In the genomic region with DNA sequence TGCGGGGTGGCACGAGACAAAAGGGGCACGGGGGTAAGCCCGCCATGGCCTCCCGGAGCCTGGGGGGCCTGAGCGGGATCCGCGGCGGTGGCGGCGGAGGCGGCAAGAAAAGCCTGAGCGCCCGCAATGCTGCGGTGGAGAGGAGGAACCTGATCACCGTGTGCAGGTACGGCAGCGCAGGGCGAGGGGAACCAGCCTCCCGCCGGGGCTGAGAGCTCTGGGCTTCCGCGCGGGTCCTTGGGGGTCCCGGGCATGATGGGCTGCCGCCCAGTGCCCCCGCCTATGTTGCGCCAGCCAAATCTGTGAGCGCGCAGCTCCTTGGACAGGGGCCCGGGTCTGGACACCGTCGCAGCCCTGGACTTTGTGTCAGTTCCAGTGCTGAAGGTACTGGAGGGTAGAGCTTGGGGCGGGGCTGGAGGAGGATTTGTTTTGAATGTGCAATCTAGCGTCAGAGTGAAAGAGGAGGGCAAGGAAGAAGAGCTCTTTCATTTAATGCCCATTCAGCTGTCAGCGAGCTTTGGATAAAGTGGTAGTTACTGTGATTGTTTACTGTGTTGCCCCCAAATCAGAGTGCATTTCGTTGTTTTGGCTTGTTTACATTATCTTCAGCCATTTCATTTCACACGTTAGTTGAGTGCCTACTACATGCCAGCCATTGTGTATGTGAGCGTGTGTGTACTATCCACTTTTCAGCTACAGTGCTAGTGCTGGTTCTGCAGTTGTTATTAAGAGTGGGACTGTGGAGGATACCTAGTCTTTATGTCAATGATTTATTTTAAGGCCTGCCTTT, we compare ENCODE assay signal across 8 cellular contexts. TPM values are rescaled to one million over a fixed set of nuclear protein-coding genes. Genes with fewer than 3 reads are reported as not detected.
DNase-seq lines count a peak whose midpoint lies in the region; ATAC-seq and TF ChIP-seq lines count a peak whose summit lies in the region.

No MANE protein-coding gene starts in this region.

- H3K4me3 ChIP-seq in BE2C (ENCODE audit: low read depth, low read length) (peak overlapping the region; percentile 81), skeletal muscle tissue (ENCODE audit: low read length in 3 of 3) (peak overlapping the region; percentile 60 to 82 (median 79))

- H3K9ac ChIP-seq in skeletal muscle tissue (ENCODE audit: low read depth in 1 of 3, low read length in 3 of 3): peak overlapping the region; percentile 33 to 73 (median 64)

- ATAC-seq in HG03280 (IDR thresholded peaks at IDR 0.05; ENCODE audit: unreplicated experiment) (peak; percentile 31), T-helper 17 cell (peak; percentile 30)

- no peaks in the 10 kb centered on the region for H3K9me3 ChIP-seq in BE2C
- no peaks in the 10 kb centered on the region for H3K9me3 ChIP-seq in T-helper 17 cell (ENCODE audit: control insufficient read depth, low read length, poor library complexity, severe bottlenecking)
- no peaks in the 10 kb centered on the region for H3K9me3 ChIP-seq in skeletal muscle tissue (ENCODE audit: control insufficient read depth in 3 of 3, low read length in 3 of 3)

- H3K27me3 ChIP-seq in BE2C (no peaks in the 10 kb centered on the region), skeletal muscle tissue (ENCODE audit: control insufficient read depth in 3 of 3, insufficient read depth in 3 of 3, low read length in 3 of 3) (no peaks in the 10 kb centered on the region)

- H3K4me1 ChIP-seq in BE2C (no peaks in the 10 kb centered on the region), skeletal muscle tissue (ENCODE audit: control insufficient read depth in 3 of 3, insufficient read depth in 3 of 3, low read length in 3 of 3) (peaks cover 6 to 19% (median 8%) of the 10 kb centered on the region in 3 donors)

- peak overlapping the region; percentile 57 for H3K27ac Mint-ChIP-seq in T-helper 17 cell

- H3K27me3 Mint-ChIP-seq in T-helper 17 cell: no peaks in the 10 kb centered on the region

- peak overlapping the region; percentile 92 for H3K4me3 Mint-ChIP-seq in T-helper 17 cell

- H3K4me1 Mint-ChIP-seq in T-helper 17 cell: peaks cover 12% of the 10 kb centered on the region

- no peak for TF ChIP-seq CTCF in BE2C (IDR thresholded peaks at IDR 0.05; ENCODE audit: low read depth, low read length)

- H3K27ac ChIP-seq in skeletal muscle tissue (ENCODE audit: low read depth, low read length): no peak overlapping the region

- DNase-seq in BE2C: peak; percentile 43
- DNase-seq in T-helper 17 cell: peak in 2 of 3 donors; percentile 11 to 13
- peak; percentile 23 for DNase-seq in central memory CD4-positive, alpha-beta T cell
- peak; percentile 29 for DNase-seq in iris pigment epithelial cell (ENCODE audit: low read depth)
- no peak for DNase-seq in KG1 (lab: John Stamatoyannopoulos, UW)
- no peak for DNase-seq in NCI-H1436 treated with DMSO at 0.1 percent for 48 hours (lab: John Stamatoyannopoulos, UW)

- H3K36me3 Mint-ChIP-seq in T-helper 17 cell (ENCODE audit: low read depth): no peaks in the 10 kb centered on the region

- H3K36me3 ChIP-seq in BE2C: no peaks in the 10 kb centered on the region
- no peaks in the 10 kb centered on the region for H3K36me3 ChIP-seq in skeletal muscle tissue (ENCODE audit: control insufficient read depth in 3 of 3, insufficient read depth in 3 of 3, low read length in 3 of 3)

RNA-seq across cellular contexts. Expression of gene RUNDC3B, which starts 0.8 kb away (rescaled TPM):
- polyA plus RNA-seq in BE2C (2012; ENCODE audit: insufficient read depth, insufficient read length, low read depth): 1.3 TPM
- total RNA-seq in T-helper 17 cell: under 1 TPM; 0.26 to 0.37 TPM
- not detected for total RNA-seq in skeletal muscle tissue

RNA-seq across cellular contexts. Expression of gene ABCB1, which starts 28.3 kb away (rescaled TPM):
- polyA plus RNA-seq in BE2C (2012; ENCODE audit: insufficient read depth, insufficient read length, low read depth): 87.3 TPM
- total RNA-seq in T-helper 17 cell: 10 to 100 TPM; 26.1 to 32.5 TPM
- under 0.01 TPM for total RNA-seq in skeletal muscle tissue

Comparison
In these comparisons a context has a peak if more than half of its experiments do, and no peak if none do; other contexts are left out.
1. DNase-seq: peak in BE2C (single experiment), T-helper 17 cell (2 of 3), central memory CD4-positive, alpha-beta T cell (single experiment) and iris pigment epithelial cell (single experiment); none in KG1 (single experiment) and NCI-H1436 treated with DMSO at 0.1 percent for 48 hours (single experiment).
2. RNA of gene ABCB1, which starts 28.3 kb away (total RNA-seq): 26.1 to 32.5 TPM in T-helper 17 cell; under 0.01 TPM in skeletal muscle tissue (single experiment); every median in the first group is over 10 times any median in the second.